In the genomic region with DNA sequence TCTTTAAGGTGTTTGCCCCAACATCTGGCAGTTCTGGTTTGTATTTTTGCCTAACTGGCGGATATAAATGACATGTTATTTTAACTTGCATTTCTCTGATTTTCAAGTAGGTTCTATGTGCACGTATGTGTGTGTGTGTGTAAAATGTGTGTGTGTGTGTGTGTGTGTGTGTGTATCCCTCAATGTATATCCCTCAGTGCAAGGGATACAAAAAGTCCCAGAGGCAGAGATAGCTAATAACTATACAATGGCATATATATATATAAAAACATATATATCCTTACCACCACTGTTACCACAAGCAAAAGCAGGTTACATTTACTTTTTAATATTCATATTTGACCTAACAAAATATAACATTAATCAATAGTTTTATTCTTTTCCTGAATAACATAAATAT, we compare ENCODE assay signal across 16 cellular contexts.
DNase-seq lines count a peak whose midpoint lies in the region; ATAC-seq and TF ChIP-seq lines count a peak whose summit lies in the region.
"Had no signal": no experiment of that assay in that cellular context is flagged by ENCODE, and none has a peak within 500 bp of the region (broad histone marks: within the 10 kb centered on the region; RNA-seq: fewer than 3 reads in every experiment).

No MANE protein-coding gene starts in this region.

- H3K36me3 ChIP-seq in OCI-LY7 (ENCODE audit: insufficient read depth, low read length) (no peaks in the 10 kb centered on the region), thoracic aorta (no peaks in the 10 kb centered on the region)
- H3K36me3 ChIP-seq: left lung, uterus had no signal

- peak overlapping the region; percentile 86 for H2AFZ ChIP-seq in OCI-LY7 (ENCODE audit: low read length)

- BruUV-seq in OCI-LY7 (replicated peaks; lab: Mats Ljungman, UMichigan) = no TSS peak

- intact Hi-C loops in OCI-LY7 (cut with micrococcal nuclease; ENCODE audit: unreplicated experiment) = no loop called here

- H3K4me3 ChIP-seq in OCI-LY7 (ENCODE audit: low read depth, low read length, poor library complexity, severe bottlenecking) = no peak overlapping the region
- H3K4me3 ChIP-seq in thoracic aorta = peak overlapping the region; percentile 36
- H3K4me3 ChIP-seq: left lung, uterus had no signal

- no peaks in the 10 kb centered on the region for H3K27me3 ChIP-seq in thoracic aorta (replicated peaks; ENCODE audit: insufficient read depth)
- H3K27me3 ChIP-seq: foreskin keratinocyte, left lung, uterus had no signal

- H3K9me3 Mint-ChIP-seq in activated T-cell treated with anti-CD3 and anti-CD28 coated beads, Interleukin-2, amount 50 U/mL, for 4 hours = no peaks in the 10 kb centered on the region
- H3K9me3 Mint-ChIP-seq in immature natural killer cell = peaks cover 0 to 3% (median 0%) of the 10 kb centered on the region in 6 donors
- H3K9me3 Mint-ChIP-seq: activated T-helper 2 cell treated with anti-CD3 and anti-CD28 coated beads, Interferon-gamma antibody, Interleukin-2, Interleukin-4, amounts not matched to agents 10 μg/mL and 5 μg/mL and 100 μg/mL, durations not matched to agents 14 hours and 24 hours and 36 hours; nephron had no signal

- no peak for ATAC-seq in activated T-cell treated with anti-CD3 and anti-CD28 coated beads, Interleukin-2, amount 50 U/mL, for 4 hours
- ATAC-seq in thoracic aorta (ENCODE audit: insufficient number of reproducible peaks, low FRiP score, low read depth) (no peak), GM21723 (IDR thresholded peaks at IDR 0.05; ENCODE audit: unreplicated experiment) (no peak)
- ATAC-seq: foreskin keratinocyte, left lung had no signal

- H3K4me1 ChIP-seq in OCI-LY7 (ENCODE audit: insufficient read depth, low read length, poor library complexity, severe bottlenecking) = no peaks in the 10 kb centered on the region
- H3K4me1 ChIP-seq in thoracic aorta (ENCODE audit: control insufficient read depth in 1 of 2, low read depth in 2 of 2) = no peaks in the 10 kb centered on the region
- H3K4me1 ChIP-seq: foreskin keratinocyte, left lung, uterus had no signal

- DNase-seq in activated T-cell treated with anti-CD3 and anti-CD28 coated beads, Interleukin-2, amount 50 U/mL, for 4 hours = no peak
- DNase-seq in activated T-cell treated with anti-CD3 and anti-CD28 coated beads for 4 hours = no peak
- no peak for DNase-seq in OCI-LY7 (ENCODE audit: low spot score)
- no peak for DNase-seq in immature natural killer cell
- DNase-seq in thoracic aorta (ENCODE audit: low spot score) = no peak
- no peak for DNase-seq in activated effector memory CD4-positive, alpha-beta T cell treated with Interleukin-2 at 50 U/mL for 16 hours
- no peak for DNase-seq in NCI-H1930 (lab: John Stamatoyannopoulos, UW)
- DNase-seq: anterior cingulate cortex, foreskin keratinocyte, H7, NCI-H510A treated with DMSO at 0.1 percent for 48 hours, uterus had no signal

- no peak overlapping the region for H3K27ac ChIP-seq in OCI-LY7 (ENCODE audit: low read depth, low read length, poor library complexity, severe bottlenecking)
- H3K27ac ChIP-seq in thoracic aorta = no peak overlapping the region
- H3K27ac ChIP-seq: foreskin keratinocyte, left lung, uterus had no signal

- CTCF ChIA-PET in OCI-LY7 (lab: Charles Lee; ENCODE audit: unreplicated experiment) = no interaction called here

- H3K4me2 ChIP-seq in OCI-LY7 (ENCODE audit: low read length) = peak overlapping the region; percentile 44; the same call in 1 of the 2 replicates

- POLR2A ChIA-PET in OCI-LY7 (lab: Charles Lee) = interaction anchor here (0.5 to 0.7 kb wide), 3 partner anchors 24 to 358 kb away, joined by 3 to 5 read pairs (median 5); no protein-coding TSS in a partner anchor

- TF ChIP-seq CTCF in OCI-LY7 (conservative IDR thresholded peaks at IDR 0.05; ENCODE audit: low read length) (no peak), thoracic aorta (IDR thresholded peaks at IDR 0.05) (no peak)

- H3K9me2 ChIP-seq in OCI-LY7 (ENCODE audit: insufficient read depth, low read length) = no peaks in the 10 kb centered on the region

- H3K4me1 Mint-ChIP-seq in activated T-cell treated with anti-CD3 and anti-CD28 coated beads, Interleukin-2, amount 50 U/mL, for 4 hours (ENCODE audit: low read depth) = peaks cover 8% of the 10 kb centered on the region
- peaks cover 7 to 10% of the 10 kb centered on the region in 2 donors for H3K4me1 Mint-ChIP-seq in immature natural killer cell
- H3K4me1 Mint-ChIP-seq: nephron had no signal

- H3K9me3 ChIP-seq in OCI-LY7 (ENCODE audit: low read length) (no peaks in the 10 kb centered on the region), thoracic aorta (no peaks in the 10 kb centered on the region)
- H3K9me3 ChIP-seq: left lung, uterus had no signal

- H4K20me1 ChIP-seq in OCI-LY7 (ENCODE audit: insufficient read depth, low read length) = no peaks in the 10 kb centered on the region

- H3K4me3 Mint-ChIP-seq in activated T-cell treated with anti-CD3 and anti-CD28 coated beads, Interleukin-2, amount 50 U/mL, for 4 hours = peak overlapping the region; percentile 60
- H3K4me3 Mint-ChIP-seq in immature natural killer cell = peak overlapping the region; percentile 48 to 84 (median 75)
- H3K4me3 Mint-ChIP-seq: nephron had no signal

- H3K36me3 Mint-ChIP-seq in activated T-cell treated with anti-CD3 and anti-CD28 coated beads, Interleukin-2, amount 50 U/mL, for 4 hours (ENCODE audit: insufficient read depth) = no peaks in the 10 kb centered on the region
- H3K36me3 Mint-ChIP-seq in immature natural killer cell = peaks cover 0 to 4% (median 0%) of the 10 kb centered on the region in 3 donors

- no peaks in the 10 kb centered on the region for H3K79me2 ChIP-seq in OCI-LY7 (ENCODE audit: insufficient read depth, low read depth, low read length)

- H3K27me3 Mint-ChIP-seq in activated T-cell treated with anti-CD3 and anti-CD28 coated beads, Interleukin-2, amount 50 U/mL, for 4 hours (ENCODE audit: low read depth) = peaks cover 20% of the 10 kb centered on the region
- peaks cover 4 to 16% (median 7%) of the 10 kb centered on the region in 3 donors for H3K27me3 Mint-ChIP-seq in immature natural killer cell (ENCODE audit: low read depth in 3 of 3)

- peak overlapping the region in 1 of 6 donors; percentile 37 for H3K27ac Mint-ChIP-seq in immature natural killer cell
- H3K27ac Mint-ChIP-seq: activated T-helper 2 cell treated with anti-CD3 and anti-CD28 coated beads, Interferon-gamma antibody, Interleukin-2, Interleukin-4, amounts not matched to agents 10 μg/mL and 5 μg/mL and 100 μg/mL, durations not matched to agents 14 hours and 24 hours and 36 hours; nephron had no signal
